In genomic region chr2:65144571-65144970, GRCh38 we compare ENCODE assay signal across 29 cellular contexts. TPM values are rescaled to one million over a fixed set of nuclear protein-coding genes. Genes with fewer than 3 reads are reported as not detected.
DNase-seq lines count a peak whose midpoint lies in the region; ATAC-seq, FAIRE-seq and TF ChIP-seq lines count a peak whose summit lies in the region.
"Had no signal": no experiment of that assay in that cellular context is flagged by ENCODE, and none has a peak within 500 bp of the region (broad histone marks: within the 10 kb centered on the region; RNA-seq: fewer than 3 reads in every experiment).

No MANE protein-coding gene starts in this region.

- no peak overlapping the region for H2BK20ac ChIP-seq in H1 (ENCODE audit: low read length)

- H3K18ac ChIP-seq in H1 (ENCODE audit: extremely low read depth, low read length): no peak overlapping the region

- no peak overlapping the region for H2BK15ac ChIP-seq in H1 (ENCODE audit: low read length)

- H3K27ac ChIP-seq in HEK293 (ENCODE audit: extremely low read depth, low read depth, low read length) (no peak overlapping the region), H1 (ENCODE audit: low read depth, low read length) (no peak overlapping the region)
- H3K27ac ChIP-seq: BLaER1 had no signal

- POLR2A ChIA-PET in HEK293 (lab: Yijun Ruan, JAX) (no interaction called here), H1 (lab: Charles Lee; ENCODE audit: partially characterized antibody) (no interaction called here)

- no peak for TF ChIP-seq EP300 in H1 (IDR thresholded peaks at IDR 0.05; ENCODE audit: borderline replicate concordance in 1 of 2, low read depth in 2 of 2, low read length in 2 of 2)

- no peak overlapping the region for H2BK5ac ChIP-seq in H1 (ENCODE audit: low read depth, low read length)

- H3K36me3 ChIP-seq in HEK293 (ENCODE audit: control insufficient read depth in 2 of 2, insufficient read depth in 1 of 2, low read length in 2 of 2): no peaks in the 10 kb centered on the region
- no peaks in the 10 kb centered on the region for H3K36me3 ChIP-seq in H1 (ENCODE audit: control insufficient read depth in 2 of 4, insufficient read depth in 4 of 4, low read length in 3 of 4)
- H3K36me3 ChIP-seq: BE2C, BLaER1 had no signal

- H3K9me3 ChIP-seq in HEK293 (ENCODE audit: control insufficient read depth, insufficient read depth, low read depth, low read length) (no peaks in the 10 kb centered on the region), H1 (ENCODE audit: insufficient read depth in 2 of 2, low read depth in 1 of 2, low read length in 1 of 2) (no peaks in the 10 kb centered on the region)
- H3K9me3 ChIP-seq: BE2C, BLaER1 had no signal

- no peak for ATAC-seq in GM19023 (IDR thresholded peaks at IDR 0.05; ENCODE audit: unreplicated experiment)
- no peak for ATAC-seq in HG02678 (IDR thresholded peaks at IDR 0.05; ENCODE audit: unreplicated experiment)
- ATAC-seq: GM12878 had no signal

- H3K4me1 ChIP-seq in HEK293 (ENCODE audit: control insufficient read depth, insufficient read depth, low read length): no peaks in the 10 kb centered on the region
- H3K4me1 ChIP-seq in H1 (replicated peaks in 1 of 4; ENCODE audit: control insufficient read depth in 3 of 4, insufficient read depth in 4 of 4, low read length in 3 of 4): no peaks in the 10 kb centered on the region
- H3K4me1 ChIP-seq: BE2C, BLaER1 had no signal

- H3K56ac ChIP-seq in H1 (replicated peaks; ENCODE audit: insufficient read length, low read depth, low read length): no peak overlapping the region

- H4K91ac ChIP-seq in H1 (replicated peaks; ENCODE audit: insufficient read length, low read length): no peak overlapping the region

- no peaks in the 10 kb centered on the region for H3K79me1 ChIP-seq in H1 (ENCODE audit: low read depth, low read length)

- no peak overlapping the region for H3K23ac ChIP-seq in H1 (ENCODE audit: insufficient read length)

- no peak overlapping the region for H2AK5ac ChIP-seq in H1 (ENCODE audit: low read depth, low read length)

- TF ChIP-seq RAD21 in H1 (IDR thresholded peaks at IDR 0.05 in 1 of 2, conservative IDR thresholded peaks at IDR 0.05 in 1 of 2; ENCODE audit: low read depth in 2 of 2, low read length in 2 of 2): no peak

- no peaks in the 10 kb centered on the region for H4K20me1 ChIP-seq in H1 (replicated peaks in 1 of 2; ENCODE audit: control insufficient read depth in 1 of 2, insufficient read depth in 2 of 2, low read length in 2 of 2)
- H4K20me1 ChIP-seq: BLaER1 had no signal

- no peaks in the 10 kb centered on the region for H3K23me2 ChIP-seq in H1 (ENCODE audit: low read depth, low read length)

- no peak overlapping the region for H3K4me2 ChIP-seq in H1 (ENCODE audit: insufficient read depth in 1 of 2, low read depth in 2 of 2, low read length in 2 of 2)
- H3K4me2 ChIP-seq: BLaER1 had no signal

- H3K4me3 ChIP-seq in HEK293 (ENCODE audit: low read depth, low read length) (no peak overlapping the region), NB4 (ENCODE audit: low read depth, low read length) (no peak overlapping the region), H1 (ENCODE audit: extremely low read depth in 1 of 4, insufficient read depth in 2 of 4, low read depth in 3 of 4, low read length in 4 of 4) (no peak overlapping the region)
- H3K4me3 ChIP-seq: BLaER1, GM12878 had no signal

- no peaks in the 10 kb centered on the region for H3K79me2 ChIP-seq in H1 (ENCODE audit: control insufficient read depth in 1 of 2, insufficient read depth in 2 of 2, low read length in 2 of 2)

- no peaks in the 10 kb centered on the region for H3K27me3 ChIP-seq in H1 (replicated peaks in 1 of 4; ENCODE audit: control insufficient read depth in 3 of 4, extremely low read depth in 1 of 4, insufficient read depth in 3 of 4, low read length in 3 of 4)
- H3K27me3 ChIP-seq: BE2C, BLaER1 had no signal

- H4K8ac ChIP-seq in H1 (ENCODE audit: extremely low read depth, insufficient read depth, low read length): no peak overlapping the region

- no peak for TF ChIP-seq CTCF in HEK293 (tag by site-specific recombination; IDR thresholded peaks at IDR 0.05)
- no peak for TF ChIP-seq CTCF in NB4 (IDR thresholded peaks at IDR 0.05; ENCODE audit: low read depth, low read length)
- TF ChIP-seq CTCF in H1 (IDR thresholded peaks at IDR 0.05; ENCODE audit: control extremely low read depth in 1 of 3, insufficient read depth in 1 of 3, low read depth in 1 of 3, low read length in 3 of 3): no peak

- H4K5ac ChIP-seq in H1 (ENCODE audit: insufficient read length, low read depth, low read length): no peak overlapping the region

- H2AFZ ChIP-seq in H1 (ENCODE audit: low read length): no peak overlapping the region

- H3K14ac ChIP-seq in H1 (ENCODE audit: insufficient read length): no peak overlapping the region

- H3K4ac ChIP-seq in H1 (replicated peaks; ENCODE audit: insufficient read length, low read depth, low read length): no peak overlapping the region

- no peak overlapping the region for H2BK120ac ChIP-seq in H1 (replicated peaks; ENCODE audit: low read depth, low read length)

- H3K9ac ChIP-seq in H1 (replicated peaks in 1 of 4; ENCODE audit: extremely low read depth in 1 of 4, low read depth in 3 of 4, low read length in 3 of 4): no peak overlapping the region
- H3K9ac ChIP-seq: BLaER1 had no signal

- CTCF ChIA-PET in HEK293 (lab: Yijun Ruan, JAX): interaction anchor here (0.7 kb wide), 1 partner anchor 408 kb away, joined by 3 read pairs; no protein-coding TSS in a partner anchor
- CTCF ChIA-PET in H1 (lab: Charles Lee; ENCODE audit: partially characterized antibody): interaction anchor here (0.6 to 1.2 kb wide), 2 partner anchors 10 to 20 kb away, joined by 3 read pairs; no protein-coding TSS in a partner anchor

- 50% methylated on average over 2 of the region's 2 CpGs; no CpG with 5 or more reads in 1 of the 2 experiments for WGBS in H1 (ENCODE audit: extremely low coverage in 1 of 2, insufficient coverage in 1 of 2, insufficient read length in 1 of 2, insufficient replicate concordance in 2 of 2, low coverage in 1 of 2, low lambda C conversion rate in 2 of 2, missing lambda C conversion rate in 1 of 2), 2 experiments

- DNase-seq in activated effector memory CD4-positive, alpha-beta T cell treated with anti-CD3 and anti-CD28 coated beads, Interleukin-2, amount 50 U/mL, for 16 hours: peak; percentile 8
- DNase-seq in activated effector memory CD4-positive, alpha-beta T cell treated with Interleukin-2 at 50 U/mL for 16 hours: no peak
- DNase-seq in NB4 (ENCODE audit: low read depth) (peak; percentile 40), H1 (ENCODE audit: low read depth in 1 of 2, low spot score in 2 of 2) (no peak), NCI-H187 treated with DMSO at 0.1 percent for 48 hours (lab: John Stamatoyannopoulos, UW) (no peak)
- DNase-seq: 8988T; ACHN; BE2C; C1 segment of cervical spinal cord; CD4-positive, alpha-beta memory T cell; CD4-positive, CD25-positive, alpha-beta regulatory T cell; CD8-positive, alpha-beta memory T cell; COR-L47; DMS 273 treated with DMSO at 0.1 percent for 48 hours; DMS153; DMS53; DMS79; DND-41; EL; GDM1 had no signal

- FAIRE-seq in H1 (lab: Jason Lieb, UNC): no peak
- FAIRE-seq: A204.1, GM12878, GM12892, GM18507, GM19239 had no signal

- H2BK12ac ChIP-seq in H1 (ENCODE audit: low read depth, low read length): no peak overlapping the region

- no peak for TF ChIP-seq POLR2A in NB4 (IDR thresholded peaks at IDR 0.05; ENCODE audit: extremely low read depth, insufficient read length)
- TF ChIP-seq POLR2A in H1 (IDR thresholded peaks at IDR 0.05; ENCODE audit: control extremely low read depth in 1 of 2, low read depth in 2 of 2, low read length in 2 of 2): no peak

TF ChIP-seq in HEK293, 187 proteins besides CTCF, POLR2A, EP300 and RAD21 (continues in another document):
- no peak for TF ChIP-seq ZNF221 (tag by site-specific recombination; IDR thresholded peaks at IDR 0.05; ENCODE audit: borderline replicate concordance)
- TF ChIP-seq ZNF623 (tag by site-specific recombination; IDR thresholded peaks at IDR 0.05): peak; percentile 91
- TF ChIP-seq ZBTB7A (tag by site-specific recombination; IDR thresholded peaks at IDR 0.05; ENCODE audit: low read depth): no peak
- no peak for TF ChIP-seq ZNF837 (tag by site-specific recombination; IDR thresholded peaks at IDR 0.05)

TF ChIP-seq in H1, 55 proteins besides CTCF, POLR2A, EP300 and RAD21:
- no peak for TF ChIP-seq RXRA (IDR thresholded peaks at IDR 0.05; ENCODE audit: insufficient read depth, low read depth, low read length)
- TF ChIP-seq KDM1A (IDR thresholded peaks at IDR 0.05; ENCODE audit: borderline replicate concordance, low read length): peak; percentile 29; the same call in 1 of the 2 replicates
- no peak for TF ChIP-seq SIN3A (conservative IDR thresholded peaks at IDR 0.05 in 1 of 2, IDR thresholded peaks at IDR 0.05 in 1 of 2; ENCODE audit: low read depth in 1 of 2, low read length in 2 of 2)
- no peak for TF ChIP-seq HDAC6 (IDR thresholded peaks at IDR 0.05; ENCODE audit: low read depth, low read length)
- TF ChIP-seq GTF2F1 (IDR thresholded peaks at IDR 0.05; ENCODE audit: borderline replicate concordance, low read depth, low read length): no peak
- TF ChIP-seq KDM5A (IDR thresholded peaks at IDR 0.05; ENCODE audit: low read length): no peak

RNA-seq across cellular contexts. Expression of gene RAB1A, which starts 14.7 kb away (rescaled TPM):
- total RNA-seq in H1 (2021; fragmentation: NEBNext Ultra II Directional; extraction: Animal tissue kit (Norgen Biotek cat#: 25700)): 119 and 120 TPM in 2 replicates
- 40.6 and 77.9 TPM in 2 replicates for polyA plus RNA-seq in H1 (2011; rRNA removed)
- 89.3 TPM for polyA plus RNA-seq in H1 (2011; cell fraction: cytosol; rRNA removed)
- polyA plus RNA-seq in H1 (2011; cell fraction: nucleus; rRNA removed): 16.5 TPM
- 96.8 to 146 TPM (median 100 TPM) in 4 replicates for polyA plus RNA-seq in H1 (2012, experiment 1 of 2)
- polyA plus RNA-seq in H1 (2012, experiment 2 of 2): 13.5 TPM
- 82.1 TPM for polyA plus RNA-seq in H1 (2013, experiment 1 of 2)
- 83.0 TPM for polyA plus RNA-seq in H1 (2013, experiment 2 of 2)
- 38.1 and 55.0 TPM in 2 replicates for polyA minus RNA-seq in H1 (2011; rRNA and poly(A)+ RNA removed)
- polyA minus RNA-seq in H1 (2011; cell fraction: cytosol; rRNA and poly(A)+ RNA removed): 35.7 TPM
- 27.6 TPM for polyA minus RNA-seq in H1 (2011; cell fraction: nucleus; rRNA and poly(A)+ RNA removed)

Comparison
In these comparisons a context has a peak if more than half of its experiments do, and no peak if none do; other contexts are left out.
1. DNase-seq: peak in activated effector memory CD4-positive, alpha-beta T cell treated with anti-CD3 and anti-CD28 coated beads, Interleukin-2, amount 50 U/mL, for 16 hours (single experiment) and NB4 (single experiment); none in activated effector memory CD4-positive, alpha-beta T cell treated with Interleukin-2 at 50 U/mL for 16 hours (single experiment), H1 (0 of 2) and NCI-H187 treated with DMSO at 0.1 percent for 48 hours (single experiment).